19 cellular contexts compared by ENCODE assay signal in genomic region chr1:87958201-87958600, GRCh38.
DNase-seq lines count a peak whose midpoint lies in the region; ATAC-seq and TF ChIP-seq lines count a peak whose summit lies in the region.
"Had no signal": no experiment of that assay in that cellular context is flagged by ENCODE, and none has a peak within 500 bp of the region (broad histone marks: within the 10 kb centered on the region; RNA-seq: fewer than 3 reads in every experiment).

No MANE protein-coding gene starts in this region.

- H3K79me2 ChIP-seq in mesendoderm (ENCODE audit: control insufficient read depth, insufficient read depth, low read length): no peaks in the 10 kb centered on the region

- H3K4me3 ChIP-seq in mesendoderm (ENCODE audit: low read length) (no peak overlapping the region), testis (no peak overlapping the region)
- H3K4me3 ChIP-seq: K562, MG63 had no signal

- in situ Hi-C loops in G401 (cut with HindIII; ENCODE audit: low sequenced_read_pairs): no loop called here

- no peak overlapping the region for H2BK15ac ChIP-seq in mesendoderm (replicated peaks; ENCODE audit: low read depth)

- no peak overlapping the region for H2AK5ac ChIP-seq in mesendoderm (ENCODE audit: low read length)

- H3K36me3 ChIP-seq in mesendoderm (ENCODE audit: control insufficient read depth, insufficient read depth, low read length) (no peaks in the 10 kb centered on the region), testis (ENCODE audit: low read depth, missing control alignments) (no peaks in the 10 kb centered on the region)
- H3K36me3 ChIP-seq: MG63 had no signal

- no peak overlapping the region for H4K5ac ChIP-seq in mesendoderm (ENCODE audit: low read length)

- ATAC-seq in HG02938 (IDR thresholded peaks at IDR 0.05; ENCODE audit: unreplicated experiment): no peak
- ATAC-seq: K562, Panc1 had no signal

- no peaks in the 10 kb centered on the region for H3K9me3 ChIP-seq in testis

- H3K56ac ChIP-seq in mesendoderm (ENCODE audit: low read length): no peak overlapping the region

- no peak overlapping the region for H3K4ac ChIP-seq in mesendoderm (ENCODE audit: low read depth, low read length)

- no peak for TF ChIP-seq POLR2A in testis (IDR thresholded peaks at IDR 0.05)

- no peaks in the 10 kb centered on the region for H3K79me1 ChIP-seq in mesendoderm (ENCODE audit: low read length)

- peak; percentile 89 for DNase-seq in G401 (ENCODE audit: low spot score)
- peak; percentile 86 for DNase-seq in cerebellar cortex (ENCODE audit: low spot score)
- DNase-seq in mesendoderm: peak; percentile 41
- no peak for DNase-seq in testis
- DNase-seq in activated CD4-positive, alpha-beta T cell treated with anti-CD3 and anti-CD28 coated beads, Interleukin-2, amount 50 U/mL, for 48 hours: no peak
- DNase-seq in activated CD4-positive, CD25-positive, alpha-beta regulatory T cell treated with anti-CD3 and anti-CD28 coated beads, Interleukin-2, amount 50 U/mL, for 72 hours: no peak
- DNase-seq in NCI-H1105 (lab: John Stamatoyannopoulos, UW): no peak
- DNase-seq: AML-193; GDM1; H7; MG63; NCI-H1417 treated with DMSO at 0.1 percent for 48 hours; NCI-H187; NCI-H2107; NK-92 treated with Interleukin-12 subunit alpha and Interleukin-12 subunit beta, amount 100 ng/mL, for 24 hours; SIG-M5 had no signal

- no peak overlapping the region for H2BK5ac ChIP-seq in mesendoderm (ENCODE audit: low read length)

- H2BK120ac ChIP-seq in mesendoderm (ENCODE audit: low read depth, low read length): no peak overlapping the region

- H3K4me2 ChIP-seq in mesendoderm (ENCODE audit: low read length): no peak overlapping the region

- intact Hi-C loops in testis (cut with DNase I; ENCODE audit: low total_unique reads): no loop called here

- WGBS in mesendoderm (ENCODE audit: extremely low coverage, insufficient coverage, low lambda C conversion rate): no CpG with 5 or more reads among the region's 4 CpGs
- WGBS in testis, 2 donors: 80 to 82% methylated on average over 4 of the region's 4 CpGs

- H3K4me1 ChIP-seq in mesendoderm (ENCODE audit: control insufficient read depth, low read depth, low read length): no peaks in the 10 kb centered on the region
- no peaks in the 10 kb centered on the region for H3K4me1 ChIP-seq in testis

- H3K27me3 ChIP-seq in mesendoderm (ENCODE audit: insufficient read depth, low read length, poor library complexity): no peaks in the 10 kb centered on the region
- H3K27me3 ChIP-seq in testis: no peaks in the 10 kb centered on the region
- H3K27me3 ChIP-seq: MG63 had no signal

- H3K23ac ChIP-seq in mesendoderm (ENCODE audit: low read length): no peak overlapping the region

- no peak overlapping the region for H4K8ac ChIP-seq in mesendoderm (ENCODE audit: low read depth, low read length)

- no peak for TF ChIP-seq CTCF in testis (IDR thresholded peaks at IDR 0.05)

- H3K27ac ChIP-seq in mesendoderm (ENCODE audit: low read depth, low read length): no peak overlapping the region
- H3K27ac ChIP-seq in testis: peak overlapping the region; percentile 3 to 67

- no peak overlapping the region for H3K18ac ChIP-seq in mesendoderm (ENCODE audit: low read length)

- H3K9ac ChIP-seq in mesendoderm (ENCODE audit: low read length): no peak overlapping the region

Comparison
In these comparisons a context has a peak if more than half of its experiments do, and no peak if none do; other contexts are left out.
1. DNase-seq: peak in G401 (single experiment), cerebellar cortex (single experiment) and mesendoderm (single experiment); none in testis (single experiment), activated CD4-positive, alpha-beta T cell treated with anti-CD3 and anti-CD28 coated beads, Interleukin-2, amount 50 U/mL, for 48 hours (0 of 2), activated CD4-positive, CD25-positive, alpha-beta regulatory T cell treated with anti-CD3 and anti-CD28 coated beads, Interleukin-2, amount 50 U/mL, for 72 hours (single experiment) and NCI-H1105 (single experiment).